Comparison of ENCODE assay signal across 12 cellular contexts in the genomic region with DNA sequence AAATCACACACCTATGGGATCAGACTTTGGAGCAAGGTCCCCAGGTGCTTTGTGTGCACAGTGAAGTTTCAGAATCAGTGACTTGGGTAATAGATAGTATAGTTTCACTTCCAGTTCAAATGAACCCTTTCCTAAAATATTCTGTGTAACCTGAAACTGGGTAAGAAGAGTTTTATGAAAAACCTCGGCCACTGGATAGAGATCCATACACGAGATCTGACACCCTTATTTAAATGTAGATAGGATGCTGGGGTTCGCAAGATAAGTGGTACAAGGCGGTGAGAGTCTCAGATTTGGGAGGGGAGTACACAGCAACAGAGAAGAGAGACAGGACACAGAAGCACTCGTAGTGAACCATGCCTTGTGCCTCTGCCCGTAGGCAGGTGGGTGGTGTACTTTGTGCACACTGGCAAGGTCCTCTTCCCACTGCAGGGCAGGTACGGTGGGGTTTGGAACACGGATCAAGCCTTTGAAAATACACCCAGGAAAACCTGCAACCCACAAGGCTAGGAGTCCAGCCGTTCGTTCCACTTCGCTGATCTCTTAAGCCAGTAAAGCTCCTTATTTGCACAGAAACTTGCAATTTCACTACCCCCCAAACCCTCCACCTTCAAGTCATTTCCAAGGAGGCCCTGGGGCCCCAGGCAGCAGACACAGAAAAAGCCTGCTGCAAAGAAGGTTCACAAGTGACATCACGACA.
DNase-seq lines count a peak whose midpoint lies in the region; ATAC-seq and TF ChIP-seq lines count a peak whose summit lies in the region.
"Had no signal": no experiment of that assay in that cellular context is flagged by ENCODE, and none has a peak within 500 bp of the region (broad histone marks: within the 10 kb centered on the region; RNA-seq: fewer than 3 reads in every experiment).

No MANE protein-coding gene starts in this region.

- H3K4me3 ChIP-seq in DOHH2 (ENCODE audit: low read length) (peak overlapping the region; percentile 70), Karpas-422 (ENCODE audit: low read length) (peak overlapping the region; percentile 61)

- no peaks in the 10 kb centered on the region for H3K79me2 ChIP-seq in DOHH2 (ENCODE audit: control insufficient read depth, low read length)
- no peaks in the 10 kb centered on the region for H3K79me2 ChIP-seq in Karpas-422 (ENCODE audit: low read length)

- H3K9me3 ChIP-seq in DOHH2 (ENCODE audit: control insufficient read depth, insufficient read depth, low read length) (no peaks in the 10 kb centered on the region), Karpas-422 (ENCODE audit: low read length) (no peaks in the 10 kb centered on the region)

- H3F3A ChIP-seq in DOHH2 (ENCODE audit: control insufficient read depth, insufficient read depth), result peaks cover 26% of the 10 kb centered on the region

- no peak for TF ChIP-seq CTCF in DOHH2 (IDR thresholded peaks at IDR 0.05; ENCODE audit: low read depth, low read length, poor library complexity, severe bottlenecking)

- H4K20me1 ChIP-seq in DOHH2 (ENCODE audit: control insufficient read depth, insufficient read depth, low read depth, low read length), result no peaks in the 10 kb centered on the region
- no peaks in the 10 kb centered on the region for H4K20me1 ChIP-seq in Karpas-422 (ENCODE audit: insufficient read depth, low read depth, low read length)

- DNase-seq in Karpas-422, result peak; percentile 96
- no peak for DNase-seq in NCI-H2107 treated with DMSO at 0.1 percent for 48 hours (lab: John Stamatoyannopoulos, UW; ENCODE audit: unreplicated experiment)
- no peak for DNase-seq in NCI-H510A (lab: John Stamatoyannopoulos, UW)
- DNase-seq in CD1c-positive myeloid dendritic cell (ENCODE audit: extremely low spot score), result no peak
- DNase-seq in NCI-H2196 treated with DMSO at 0.1 percent for 48 hours (lab: John Stamatoyannopoulos, UW; ENCODE audit: unreplicated experiment), result no peak
- DNase-seq: HFFc6, midbrain, NCI-H446, trophoblast cell had no signal

- no peak overlapping the region for H2AFZ ChIP-seq in Karpas-422 (ENCODE audit: low read length)

- peak overlapping the region; percentile 94 for H3K4me2 ChIP-seq in DOHH2 (ENCODE audit: low read length)
- H3K4me2 ChIP-seq in Karpas-422 (ENCODE audit: low read depth, low read length, poor library complexity, severe bottlenecking), result peak overlapping the region; percentile 76

- H3K27me3 ChIP-seq in DOHH2 (ENCODE audit: control insufficient read depth, low read length) (no peaks in the 10 kb centered on the region), Karpas-422 (ENCODE audit: low read length) (no peaks in the 10 kb centered on the region)

- H3K27ac ChIP-seq in DOHH2 (ENCODE audit: low read depth, low read length), result peak overlapping the region; percentile 77
- peak overlapping the region; percentile 98 for H3K27ac ChIP-seq in Karpas-422 (ENCODE audit: low read length)

- H3K36me3 ChIP-seq in DOHH2 (ENCODE audit: control insufficient read depth, low read length) (no peaks in the 10 kb centered on the region), Karpas-422 (ENCODE audit: insufficient read depth, low read length) (no peaks in the 10 kb centered on the region)

- H3K9ac ChIP-seq in Karpas-422 (ENCODE audit: low read length), result peak overlapping the region; percentile 73

- H3K9me2 ChIP-seq in DOHH2 (replicated peaks; ENCODE audit: control insufficient read depth, low read length) (no peaks in the 10 kb centered on the region), Karpas-422 (replicated peaks; ENCODE audit: insufficient read depth, low read length) (no peaks in the 10 kb centered on the region)

- peaks cover 51% of the 10 kb centered on the region for H3K4me1 ChIP-seq in DOHH2 (ENCODE audit: control insufficient read depth, low read length)
- peaks cover 78% of the 10 kb centered on the region for H3K4me1 ChIP-seq in Karpas-422 (ENCODE audit: low read length)

- ATAC-seq in GM19043 (IDR thresholded peaks at IDR 0.05; ENCODE audit: low read depth, unreplicated experiment), result peak; percentile 85
- peak; percentile 77 for ATAC-seq in HG02840 (IDR thresholded peaks at IDR 0.05; ENCODE audit: low FRiP score, unreplicated experiment)
